In genomic region chr6:53735896-53736295, GRCh38 we compare ENCODE assay signal across 14 cellular contexts. TPM values are rescaled to one million over a fixed set of nuclear protein-coding genes. Genes with fewer than 3 reads are reported as not detected.
A peak's percentile ranks its signal among the peaks of the same experiment; 100 is the strongest.
DNase-seq lines count a peak whose midpoint lies in the region; ATAC-seq and TF ChIP-seq lines count a peak whose summit lies in the region.
"Had no signal": no experiment of that assay in that cellular context is flagged by ENCODE, and none has a peak within 500 bp of the region (broad histone marks: within the 10 kb centered on the region; RNA-seq: fewer than 3 reads in every experiment).

No MANE protein-coding gene starts in this region.

- no peak overlapping the region for H3K27ac ChIP-seq in transverse colon
- H3K27ac ChIP-seq in prostate gland = no peak overlapping the region

- CTCF ChIA-PET in activated CD8-positive, alpha-beta T cell treated with anti-CD3 and anti-CD28 coated beads for 36 hours (lab: Charles Lee) = interaction anchor here (1.0 to 3.5 kb wide), 8 partner anchors 13 to 243 kb away, joined by 3 to 84 read pairs (median 6); no protein-coding TSS in a partner anchor

- 71% methylated on average over 4 of the region's 4 CpGs; no CpG with 5 or more reads in 1 of the 2 donors for WGBS in transverse colon (ENCODE audit: low coverage in 1 of 2), 2 donors
- WGBS in prostate gland = 90% methylated on average over 4 of the region's 4 CpGs

- H3K4me1 Mint-ChIP-seq in activated CD8-positive, alpha-beta T cell treated with anti-CD3 and anti-CD28 coated beads for 36 hours (ENCODE audit: low read depth) = peaks cover 25% of the 10 kb centered on the region

- no peak overlapping the region for H3K27ac Mint-ChIP-seq in activated CD8-positive, alpha-beta T cell treated with anti-CD3 and anti-CD28 coated beads for 36 hours
- H3K27ac Mint-ChIP-seq: stimulated activated naive B cell treated with anti-CD40 and anti-IgM and Interleukin-4, amounts not matched to agents 10 μg/mL and 1 μg/mL and 100 μg/mL, for 72 hours had no signal

- H3K4me3 Mint-ChIP-seq in activated CD8-positive, alpha-beta T cell treated with anti-CD3 and anti-CD28 coated beads for 36 hours = no peak overlapping the region
- H3K4me3 Mint-ChIP-seq: stimulated activated naive B cell treated with anti-CD40 and anti-IgM and Interleukin-4, amounts not matched to agents 10 μg/mL and 1 μg/mL and 100 μg/mL, for 72 hours had no signal

- no peaks in the 10 kb centered on the region for H3K9me3 Mint-ChIP-seq in activated CD8-positive, alpha-beta T cell treated with anti-CD3 and anti-CD28 coated beads for 36 hours
- H3K9me3 Mint-ChIP-seq: stimulated activated naive B cell treated with anti-CD40 and anti-IgM and Interleukin-4, amounts not matched to agents 10 μg/mL and 1 μg/mL and 100 μg/mL, for 72 hours had no signal

- POLR2A ChIA-PET in activated CD8-positive, alpha-beta T cell treated with anti-CD3 and anti-CD28 coated beads for 36 hours (lab: Charles Lee) = no interaction called here

- H3K27me3 ChIP-seq in transverse colon (no peaks in the 10 kb centered on the region), prostate gland (replicated peaks; ENCODE audit: insufficient read depth) (no peaks in the 10 kb centered on the region)

- H3K36me3 Mint-ChIP-seq in activated CD8-positive, alpha-beta T cell treated with anti-CD3 and anti-CD28 coated beads for 36 hours (ENCODE audit: low read depth) = no peaks in the 10 kb centered on the region
- H3K36me3 Mint-ChIP-seq: stimulated activated naive B cell treated with anti-CD40 and anti-IgM and Interleukin-4, amounts not matched to agents 10 μg/mL and 1 μg/mL and 100 μg/mL, for 72 hours had no signal

- in situ Hi-C loops in transverse colon (cut with MboI; ENCODE audit: low pct_ligation_motif_present in 1 of 4, low pct_unique_long_range_greater_than_20kb in 1 of 4, low sequenced_read_pairs in 3 of 4) = no loop called here

- H3K27me3 Mint-ChIP-seq in activated CD8-positive, alpha-beta T cell treated with anti-CD3 and anti-CD28 coated beads for 36 hours = no peaks in the 10 kb centered on the region

- ATAC-seq in HG03135 (IDR thresholded peaks at IDR 0.05; ENCODE audit: unreplicated experiment) (peak; percentile 64), GM18858 (IDR thresholded peaks at IDR 0.05; ENCODE audit: unreplicated experiment) (no peak)
- peak; percentile 81 for ATAC-seq in activated CD8-positive, alpha-beta T cell treated with anti-CD3 and anti-CD28 coated beads for 36 hours
- ATAC-seq: K562 had no signal

- H3K4me1 ChIP-seq in transverse colon (peaks cover 0 to 21% (median 11%) of the 10 kb centered on the region in 4 donors), prostate gland (replicated peaks) (no peaks in the 10 kb centered on the region)

- no peaks in the 10 kb centered on the region for H3K36me3 ChIP-seq in transverse colon
- no peaks in the 10 kb centered on the region for H3K36me3 ChIP-seq in prostate gland

- H3K9me3 ChIP-seq in transverse colon (no peaks in the 10 kb centered on the region), prostate gland (no peaks in the 10 kb centered on the region)

- TF ChIP-seq EP300 in transverse colon (IDR thresholded peaks at IDR 0.05; ENCODE audit: low read depth) = no peak

- intact Hi-C loops in activated CD8-positive, alpha-beta T cell treated with anti-CD3 and anti-CD28 coated beads for 36 hours (cut with micrococcal nuclease) = loop anchor here (5.0 to 10.0 kb wide), 2 partner anchors 56 to 209 kb away; no protein-coding TSS in a partner anchor
- intact Hi-C loops in transverse colon (cut with DNase I; ENCODE audit: low total_unique reads) (no loop called here), prostate gland (cut with DNase I) (no loop called here)

- no peak overlapping the region for H3K4me3 ChIP-seq in transverse colon
- no peak overlapping the region for H3K4me3 ChIP-seq in prostate gland
- H3K4me3 ChIP-seq: K562 had no signal

- DNase-seq in stimulated activated CD4-positive, alpha-beta T cell treated with anti-CD3 and anti-CD28 coated beads, Interleukin-4, amount 100 ng/mL, for 24 hours = peak; percentile 4
- DNase-seq in stimulated activated CD4-positive, alpha-beta T cell treated with anti-CD3 and anti-CD28 coated beads, Interleukin-2, amount 100 ng/mL, for 24 hours = no peak
- peak; percentile 48 for DNase-seq in activated CD8-positive, alpha-beta T cell treated with anti-CD3 and anti-CD28 coated beads for 36 hours
- DNase-seq in transverse colon (peak; percentile 23), prostate gland (ENCODE audit: low spot score) (no peak)
- no peak for DNase-seq in activated CD4-positive, CD25-positive, alpha-beta regulatory T cell treated with anti-CD3 and anti-CD28 coated beads, Interleukin-2, amount 50 U/mL, for 72 hours
- DNase-seq: head of caudate nucleus; NCI-H2029; OCI-M1; stimulated activated naive B cell treated with anti-CD40 and anti-IgM and Interleukin-4, amounts not matched to agents 10 μg/mL and 1 μg/mL and 100 μg/mL, for 72 hours; T1000 had no signal

- no peak for TF ChIP-seq POLR2A in transverse colon (IDR thresholded peaks at IDR 0.05)
- TF ChIP-seq POLR2A in prostate gland (IDR thresholded peaks at IDR 0.05) = no peak

- TF ChIP-seq CTCF in activated CD8-positive, alpha-beta T cell treated with anti-CD3 and anti-CD28 coated beads for 36 hours (IDR thresholded peaks at IDR 0.05) = no peak
- TF ChIP-seq CTCF in transverse colon (IDR thresholded peaks at IDR 0.05) = no peak
- no peak for TF ChIP-seq CTCF in prostate gland (IDR thresholded peaks at IDR 0.05)

RNA-seq across cellular contexts. Expression of gene LRRC1, which starts 58.9 kb away (rescaled TPM):
- 1 to 10 TPM; 1.9 to 2.5 TPM for total RNA-seq in activated CD8-positive, alpha-beta T cell treated with anti-CD3 and anti-CD28 coated beads for 36 hours
- total RNA-seq in transverse colon (100 to 1,000 TPM in 1 of 4 donors, 10 to 100 TPM in 3; 71.0 to 151 (median 91.6) TPM), prostate gland (10 to 100 TPM; 25.0 to 25.6 TPM)
- total RNA-seq: K562 had no signal

Comparison
In these comparisons a context has a peak if more than half of its experiments do, and no peak if none do; other contexts are left out.
1. DNase-seq: peak in stimulated activated CD4-positive, alpha-beta T cell treated with anti-CD3 and anti-CD28 coated beads, Interleukin-4, amount 100 ng/mL, for 24 hours (single experiment), activated CD8-positive, alpha-beta T cell treated with anti-CD3 and anti-CD28 coated beads for 36 hours (single experiment) and transverse colon (single experiment); none in stimulated activated CD4-positive, alpha-beta T cell treated with anti-CD3 and anti-CD28 coated beads, Interleukin-2, amount 100 ng/mL, for 24 hours (0 of 2), activated CD4-positive, CD25-positive, alpha-beta regulatory T cell treated with anti-CD3 and anti-CD28 coated beads, Interleukin-2, amount 50 U/mL, for 72 hours (single experiment) and prostate gland (single experiment).
2. RNA of gene LRRC1, which starts 58.9 kb away (total RNA-seq): 71.0 to 151 TPM in transverse colon and 25.0 to 25.6 TPM in prostate gland; 1.9 to 2.5 TPM in activated CD8-positive, alpha-beta T cell treated with anti-CD3 and anti-CD28 coated beads for 36 hours; every median in the first group is over 4 times any median in the second.